In genomic region chr2:215188078-215188477, GRCh38 we compare ENCODE assay signal across 28 cellular contexts. TPM values are rescaled to one million over a fixed set of nuclear protein-coding genes. Genes with fewer than 3 reads are reported as not detected.
A peak's percentile ranks its signal among the peaks of the same experiment; 100 is the strongest.
DNase-seq lines count a peak whose midpoint lies in the region; ATAC-seq, FAIRE-seq and TF ChIP-seq lines count a peak whose summit lies in the region.
"Had no signal": no experiment of that assay in that cellular context is flagged by ENCODE, and none has a peak within 500 bp of the region (broad histone marks: within the 10 kb centered on the region; RNA-seq: fewer than 3 reads in every experiment).

No MANE protein-coding gene starts in this region.

- ATAC-seq in PC-3 (peak; percentile 85), K562 (peak; percentile 63), GM21528 (IDR thresholded peaks at IDR 0.05; ENCODE audit: low FRiP score, unreplicated experiment) (no peak), HG02759 (IDR thresholded peaks at IDR 0.05; ENCODE audit: unreplicated experiment) (no peak)
- ATAC-seq: activated T-cell treated with anti-CD3 and anti-CD28 coated beads, Interleukin-2, amount 50 U/mL, for 72 hours; stimulated activated memory B cell treated with anti-CD40 and anti-IgM and Interleukin-4, amounts not matched to agents 10 μg/mL and 1 μg/mL and 100 μg/mL, for 72 hours had no signal

- no peak overlapping the region for H3K4me3 ChIP-seq in PC-3 (ENCODE audit: low read length)
- H3K4me3 ChIP-seq in K562, result no peak overlapping the region
- no peak overlapping the region for H3K4me3 ChIP-seq in keratinocyte (ENCODE audit: control insufficient read depth in 2 of 3, extremely low read depth in 1 of 3, insufficient read depth in 2 of 3, low read depth in 1 of 3, low read length in 3 of 3)
- H3K4me3 ChIP-seq: BLaER1 treated with 17β-estradiol and CSF1 and Interleukin-3, amounts not matched to agents 10 nM and 100 nM; GM23248; left ventricle myocardium inferior; prostate gland; sigmoid colon had no signal

- H3K9ac ChIP-seq in PC-3 (ENCODE audit: low read length) (no peak overlapping the region), K562 (ENCODE audit: insufficient read depth in 1 of 2, low read depth in 2 of 2, low read length in 2 of 2) (no peak overlapping the region), keratinocyte (ENCODE audit: control insufficient read depth, extremely low read depth, insufficient read depth, low read length) (no peak overlapping the region)
- H3K9ac ChIP-seq: BLaER1 treated with 17β-estradiol and CSF1 and Interleukin-3, amounts not matched to agents 10 nM and 100 nM; GM23248 had no signal

- DNase-seq in H4 (ENCODE audit: low spot score) (peak; percentile 6), PC-3 (peak; percentile 15), K562 (ENCODE audit: extremely low read depth in 1 of 4, low spot score in 3 of 4) (peak in 1 of 4 experiments; percentile 25), keratinocyte (ENCODE audit: low read depth, low spot score) (no peak), NCI-H446 (lab: John Stamatoyannopoulos, UW) (no peak), GM10266 (ENCODE audit: extremely low spot score) (no peak)
- DNase-seq: activated B cell treated with CpG ODN at 0.5 μM for 24 hours; activated naive CD4-positive, alpha-beta T cell; activated T-cell treated with anti-CD3 and anti-CD28 coated beads, Interleukin-2, amount 50 U/mL, for 72 hours; effector CD4-positive, alpha-beta T cell; GM23248; hypothalamus; left ventricle myocardium inferior; naive B cell; NCI-H1417; NCI-H2029 treated with DMSO at 0.1 percent for 48 hours; NCI-H345; NCI-H774; nucleus accumbens; sigmoid colon; stimulated activated CD4-positive, alpha-beta T cell treated with anti-CD3 and anti-CD28 coated beads, Interleukin-4, amount 100 ng/mL, for 4 hours had no signal

- no peaks in the 10 kb centered on the region for H4K20me1 ChIP-seq in PC-3 (ENCODE audit: low read length)
- no peaks in the 10 kb centered on the region for H4K20me1 ChIP-seq in K562 (replicated peaks; ENCODE audit: control insufficient read depth, insufficient read depth, low read length)
- H4K20me1 ChIP-seq in keratinocyte (ENCODE audit: control insufficient read depth, extremely low read depth, insufficient read depth, low read length), result no peaks in the 10 kb centered on the region
- H4K20me1 ChIP-seq: BLaER1 treated with 17β-estradiol and CSF1 and Interleukin-3, amounts not matched to agents 10 nM and 100 nM had no signal

- BruUV-seq in PC-3 (replicated peaks; lab: Mats Ljungman, UMichigan), result no TSS peak
- BruUV-seq in K562 (replicated peaks; lab: Mats Ljungman, UMichigan), result no TSS peak

- H2AFZ ChIP-seq in PC-3 (ENCODE audit: low read length) (no peak overlapping the region), K562 (ENCODE audit: low read depth, low read length) (no peak overlapping the region), keratinocyte (ENCODE audit: control insufficient read depth, low read length) (peak overlapping the region; percentile 39)
- H2AFZ ChIP-seq: GM23248 had no signal

- H3K79me2 ChIP-seq in PC-3 (ENCODE audit: low read length), result no peaks in the 10 kb centered on the region
- no peaks in the 10 kb centered on the region for H3K79me2 ChIP-seq in K562 (ENCODE audit: control insufficient read depth, insufficient read depth, low read length)
- no peaks in the 10 kb centered on the region for H3K79me2 ChIP-seq in keratinocyte (ENCODE audit: control insufficient read depth, insufficient read depth, low read length)

- CTCF ChIA-PET in PC-3 (lab: Charles Lee), result no interaction called here
- CTCF ChIA-PET in K562 (lab: Yijun Ruan, JAX; ENCODE audit: low intra/inter-chr PET ratio), result no interaction called here

- POLR2A ChIA-PET in PC-3 (lab: Charles Lee; ENCODE audit: unreplicated experiment), result no interaction called here
- POLR2A ChIA-PET in K562 (lab: Yijun Ruan, JAX), result interaction anchor here (0.5 kb wide), 1 partner anchor 123 kb away, joined by 3 read pairs; the partner anchor contains the start of gene ATIC

- H3K27me3 ChIP-seq in PC-3 (ENCODE audit: low read length) (no peaks in the 10 kb centered on the region), K562 (ENCODE audit: control insufficient read depth in 2 of 2, insufficient read depth in 2 of 2, low read length in 2 of 2) (no peaks in the 10 kb centered on the region), keratinocyte (ENCODE audit: control insufficient read depth, extremely low read depth, insufficient read depth, low read length) (no peaks in the 10 kb centered on the region)
- H3K27me3 ChIP-seq: BLaER1 treated with 17β-estradiol and CSF1 and Interleukin-3, amounts not matched to agents 10 nM and 100 nM; sigmoid colon had no signal

- FAIRE-seq in K562 (lab: Jason Lieb, UNC), result no peak
- FAIRE-seq in keratinocyte (lab: Jason Lieb, UNC), result peak; percentile 80
- FAIRE-seq: GM12892 had no signal

- intact Hi-C loops in PC-3 (cut with micrococcal nuclease), result no loop called here
- intact Hi-C loops in K562 (cut with micrococcal nuclease), result no loop called here

- H3K9me2 ChIP-seq in PC-3 (replicated peaks; ENCODE audit: low read length), result no peaks in the 10 kb centered on the region

- no peaks in the 10 kb centered on the region for H3K9me1 ChIP-seq in K562 (ENCODE audit: control insufficient read depth, insufficient read depth, low read length)
- no peaks in the 10 kb centered on the region for H3K9me1 ChIP-seq in keratinocyte (ENCODE audit: control insufficient read depth, extremely low read depth, insufficient read depth, low read length)

- no peaks in the 10 kb centered on the region for H3K4me1 ChIP-seq in PC-3 (ENCODE audit: insufficient read depth, low read length)
- H3K4me1 ChIP-seq in K562 (replicated peaks in 1 of 2; ENCODE audit: control insufficient read depth in 2 of 2, insufficient read depth in 2 of 2, low read length in 2 of 2), result no peaks in the 10 kb centered on the region
- peaks cover 27% of the 10 kb centered on the region for H3K4me1 ChIP-seq in keratinocyte (ENCODE audit: control insufficient read depth, extremely low read depth, insufficient read depth, low read length)
- H3K4me1 ChIP-seq: BLaER1 treated with 17β-estradiol and CSF1 and Interleukin-3, amounts not matched to agents 10 nM and 100 nM; left ventricle myocardium inferior; prostate gland; sigmoid colon had no signal

- no peak for TF ChIP-seq POLR2A in K562 (conservative IDR thresholded peaks at IDR 0.05)

- no peak for TF ChIP-seq EP300 in K562 (IDR thresholded peaks at IDR 0.05; ENCODE audit: low read length)

- H3F3A ChIP-seq in PC-3 (ENCODE audit: low read length, unreplicated experiment), result no peaks in the 10 kb centered on the region

- no peak overlapping the region for H3K4me2 ChIP-seq in PC-3 (ENCODE audit: low read length)
- H3K4me2 ChIP-seq in K562 (ENCODE audit: insufficient read depth, low read length), result no peak overlapping the region
- H3K4me2 ChIP-seq in keratinocyte (ENCODE audit: control insufficient read depth, extremely low read depth, insufficient read depth, low read depth, low read length), result no peak overlapping the region
- H3K4me2 ChIP-seq: BLaER1 treated with 17β-estradiol and CSF1 and Interleukin-3, amounts not matched to agents 10 nM and 100 nM had no signal

- no peak for TF ChIP-seq RAD21 in K562 (CRISPR knock-in tag; conservative IDR thresholded peaks at IDR 0.05 in 1 of 2, IDR thresholded peaks at IDR 0.05 in 1 of 2)

- no peak for TF ChIP-seq CTCF in PC-3 (conservative IDR thresholded peaks at IDR 0.05; ENCODE audit: low read depth, low read length)
- TF ChIP-seq CTCF in K562 (IDR thresholded peaks at IDR 0.05 in 2 of 3, conservative IDR thresholded peaks at IDR 0.05 in 1 of 3; ENCODE audit: insufficient read depth in 2 of 3, low read depth in 1 of 3, low read length in 3 of 3), result no peak
- TF ChIP-seq CTCF in keratinocyte (optimal IDR thresholded peaks at IDR 0.05 in 1 of 3, IDR thresholded peaks at IDR 0.05 in 1 of 3, conservative IDR thresholded peaks at IDR 0.05 in 1 of 3; ENCODE audit: extremely low read depth in 1 of 3, insufficient read depth in 2 of 3, low read length in 3 of 3), result no peak
- no peak for TF ChIP-seq CTCF in GM10266 (IDR thresholded peaks at IDR 0.05; ENCODE audit: control insufficient read depth, insufficient read depth, low read depth, missing control alignments)

- in situ Hi-C loops in K562 (cut with MboI), result no loop called here

- H3K36me3 ChIP-seq in PC-3 (ENCODE audit: low read depth, low read length) (no peaks in the 10 kb centered on the region), K562 (ENCODE audit: control insufficient read depth, insufficient read depth, low read length) (no peaks in the 10 kb centered on the region), keratinocyte (ENCODE audit: control insufficient read depth in 2 of 2, extremely low read depth in 1 of 2, insufficient read depth in 2 of 2, low read length in 2 of 2) (no peaks in the 10 kb centered on the region)
- H3K36me3 ChIP-seq: BLaER1 treated with 17β-estradiol and CSF1 and Interleukin-3, amounts not matched to agents 10 nM and 100 nM; left ventricle myocardium inferior; prostate gland; sigmoid colon had no signal

- H3K27ac ChIP-seq in PC-3 (ENCODE audit: low read length), result no peak overlapping the region
- no peak overlapping the region for H3K27ac ChIP-seq in K562 (ENCODE audit: extremely low read depth, low read depth, low read length)
- no peak overlapping the region for H3K27ac ChIP-seq in keratinocyte (ENCODE audit: control insufficient read depth, insufficient read depth, low read length)
- H3K27ac ChIP-seq: BLaER1 treated with 17β-estradiol and CSF1 and Interleukin-3, amounts not matched to agents 10 nM and 100 nM; GM23248; left ventricle myocardium inferior; prostate gland; sigmoid colon had no signal

- H3K9me3 ChIP-seq in PC-3 (ENCODE audit: low read length) (no peaks in the 10 kb centered on the region), K562 (replicated peaks; ENCODE audit: control insufficient read depth, insufficient read depth, low read depth, low read length) (no peaks in the 10 kb centered on the region), keratinocyte (ENCODE audit: control insufficient read depth, low read depth, low read length) (no peaks in the 10 kb centered on the region)
- H3K9me3 ChIP-seq: BLaER1 treated with 17β-estradiol and CSF1 and Interleukin-3, amounts not matched to agents 10 nM and 100 nM; left ventricle myocardium inferior; prostate gland; sigmoid colon had no signal

- dilution Hi-C loops in keratinocyte (cut with MboI; ENCODE audit: extremely low pct_ligation_motif_present, low sequenced_read_pairs), result no loop called here

RNA-seq across cellular contexts. Expression of gene ABCA12, which starts 49.7 kb away (rescaled TPM):
- 0.02 and 0.04 TPM in 2 replicates for total RNA-seq in H4 (2014; rRNA removed; shearing (Covaris generic))
- total RNA-seq in PC-3 (2014; rRNA removed), result not detected in 2 replicates
- not detected in 2 replicates for total RNA-seq in K562 (2011; cell fraction: chromatin; rRNA removed; ENCODE audit: low replicate concordance)
- total RNA-seq in K562 (2011; cell fraction: nucleolus; rRNA removed), result not detected in 2 replicates
- total RNA-seq in K562 (2011; cell fraction: nucleoplasm; rRNA removed), result not detected in 2 replicates
- total RNA-seq in K562 (2014; rRNA removed), result not detected in 2 replicates
- total RNA-seq in K562 (2014; rRNA removed; fragmentation: Illumina TruSeq; extraction: Trizol), result not detected in 2 replicates
- not detected in 2 replicates for total RNA-seq in K562 (2015; rRNA removed; fragmentation: Illumina TruSeq; extraction: Trizol)
- 0.02 TPM in 2 replicates for total RNA-seq in K562 (2021)
- polyA plus RNA-seq in K562 (2011; rRNA removed), result not detected in 2 replicates
- polyA plus RNA-seq in K562 (2011; cell fraction: cytosol; rRNA removed), result not detected in 2 replicates
- not detected in 2 replicates for polyA plus RNA-seq in K562 (2011; cell fraction: nucleus; rRNA removed)
- 0.01 TPM in 2 replicates for polyA plus RNA-seq in K562 (2012)
- 0.03 TPM in 1 of 2 replicates, not detected in the other for polyA plus RNA-seq in K562 (2014; fragmentation: Illumina TruSeq; extraction: Trizol)
- polyA plus RNA-seq in K562 (2014; fragmentation: Nextera tagmentation; extraction: Ambion mirVana), result not detected
- polyA plus RNA-seq in K562 (2014; rRNA removed), result not detected in 2 replicates
- not detected in 2 replicates for polyA minus RNA-seq in K562 (2011; rRNA and poly(A)+ RNA removed)
- polyA minus RNA-seq in K562 (2011; cell fraction: cytosol; rRNA and poly(A)+ RNA removed), result not detected in 2 replicates
- not detected in 2 replicates for polyA minus RNA-seq in K562 (2011; cell fraction: nucleus; rRNA and poly(A)+ RNA removed)
- 6.0 to 19.2 TPM (median 10.9 TPM) in 3 replicates for polyA plus RNA-seq in keratinocyte
- polyA plus RNA-seq in keratinocyte (2011; ENCODE audit: low read depth), result 26.0 TPM
- 2.0 and 4.9 TPM in 2 replicates for polyA plus RNA-seq in keratinocyte (2011; cell fraction: cytosol; rRNA removed)
- polyA plus RNA-seq in keratinocyte (2011; cell fraction: nucleus; rRNA removed), result 18.8 and 28.4 TPM in 2 replicates
- 5.3 and 41.1 TPM in 2 replicates for polyA plus RNA-seq in keratinocyte (2012; ENCODE audit: low replicate concordance)
- polyA minus RNA-seq in keratinocyte, result 8.4 to 47.3 TPM (median 33.6 TPM) in 3 replicates
- polyA minus RNA-seq in keratinocyte (2011; cell fraction: cytosol; rRNA and poly(A)+ RNA removed), result 6.1 TPM
- polyA minus RNA-seq in keratinocyte (2011; cell fraction: nucleus; rRNA and poly(A)+ RNA removed), result 65.1 and 90.0 TPM in 2 replicates
- total RNA-seq: activated B cell treated with CpG ODN at 0.5 μM for 24 hours, GM23248 had no signal
- polyA plus RNA-seq: adipose tissue, GM23248 had no signal

Comparison
In these comparisons a context has a peak if more than half of its experiments do, and no peak if none do; other contexts are left out.
1. DNase-seq: peak in H4 (single experiment) and PC-3 (single experiment); none in keratinocyte (single experiment), NCI-H446 (0 of 2) and GM10266 (single experiment).
2. ATAC-seq: peak in PC-3 (single experiment) and K562 (single experiment); none in GM21528 (single experiment) and HG02759 (single experiment).